In the genomic region with DNA sequence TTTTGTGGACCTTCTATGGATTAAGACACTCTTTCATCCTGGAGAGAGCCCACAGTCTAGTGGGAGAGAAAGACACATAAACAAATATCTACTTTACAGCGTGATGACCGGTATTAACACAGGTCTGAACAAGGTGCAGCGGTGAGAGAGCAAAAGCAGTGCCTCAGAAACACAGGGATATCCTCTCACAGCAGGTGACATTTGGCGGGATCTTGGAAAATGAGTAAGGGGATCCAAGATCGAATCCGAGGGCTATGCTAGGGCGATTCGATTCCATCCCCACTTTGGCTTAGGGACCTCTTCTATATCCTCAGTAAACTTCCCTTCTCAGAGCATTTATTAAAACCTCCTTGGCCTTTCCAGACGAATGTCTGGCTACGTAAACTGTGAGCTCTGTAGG, we compare ENCODE assay signal across 8 cellular contexts. TPM values are rescaled to one million over a fixed set of nuclear protein-coding genes. Genes with fewer than 3 reads are reported as not detected.
DNase-seq lines count a peak whose midpoint lies in the region; ATAC-seq and TF ChIP-seq lines count a peak whose summit lies in the region.

No MANE protein-coding gene starts in this region.

- no peaks in the 10 kb centered on the region for H3K27me3 Mint-ChIP-seq in natural killer cell (ENCODE audit: low read depth in 2 of 2)

- peak overlapping the region; percentile 34; the same call in 1 of the 2 replicates for H3K27ac ChIP-seq in MM.1S (ENCODE audit: low read length)

- peak overlapping the region; percentile 74; the same call in 1 of the 2 replicates for H3K9ac ChIP-seq in MM.1S (ENCODE audit: low read length)

- TF ChIP-seq CTCF in MM.1S (IDR thresholded peaks at IDR 0.05; ENCODE audit: low read length) (no peak), natural killer cell (IDR thresholded peaks at IDR 0.05) (no peak)

- peak overlapping the region; percentile 99 for H3K4me3 Mint-ChIP-seq in natural killer cell

- no peak for ATAC-seq in natural killer cell
- no peak for ATAC-seq in HG03280 (IDR thresholded peaks at IDR 0.05; ENCODE audit: unreplicated experiment)
- no peak for ATAC-seq in GM18870 (IDR thresholded peaks at IDR 0.05; ENCODE audit: unreplicated experiment)

- peak overlapping the region; percentile 79 for H3K4me3 ChIP-seq in MM.1S (ENCODE audit: low read length)

- peaks cover 56% of the 10 kb centered on the region in 2 donors for H3K4me1 Mint-ChIP-seq in natural killer cell

- no peaks in the 10 kb centered on the region for H3K36me3 Mint-ChIP-seq in natural killer cell

- H3K4me2 ChIP-seq in MM.1S (ENCODE audit: low read depth, low read length) = peak overlapping the region; percentile 56

- DNase-seq in Daoy (ENCODE audit: low read depth) = peak; percentile 29
- DNase-seq in MM.1S = no peak
- DNase-seq in dermis blood vessel endothelial cell = peak; percentile 21
- DNase-seq in natural killer cell = no peak
- no peak for DNase-seq in NK-92 (lab: John Stamatoyannopoulos, UW; ENCODE audit: unreplicated experiment)
- DNase-seq in mesenteric fat pad (ENCODE audit: low spot score) = no peak

- no peaks in the 10 kb centered on the region for H3K9me3 ChIP-seq in MM.1S (replicated peaks; ENCODE audit: insufficient read depth, low read length)

- peaks cover 19% of the 10 kb centered on the region for H3F3A ChIP-seq in MM.1S (ENCODE audit: insufficient read depth, low read length)

- H3K79me2 ChIP-seq in MM.1S (ENCODE audit: low read length) = peaks cover 88% of the 10 kb centered on the region

- H3K27me3 ChIP-seq in MM.1S (replicated peaks; ENCODE audit: insufficient read depth, low read length) = no peaks in the 10 kb centered on the region

- H4K20me1 ChIP-seq in MM.1S (ENCODE audit: insufficient read depth, low read length) = no peaks in the 10 kb centered on the region

- H2AFZ ChIP-seq in MM.1S (ENCODE audit: low read length) = no peak overlapping the region

- peak overlapping the region; percentile 99 for H3K27ac Mint-ChIP-seq in natural killer cell

- peaks cover 5% of the 10 kb centered on the region; the same call in 1 of the 2 replicates for H3K4me1 ChIP-seq in MM.1S (ENCODE audit: low read length)

- no peaks in the 10 kb centered on the region for H3K9me2 ChIP-seq in MM.1S (replicated peaks; ENCODE audit: insufficient read depth, low read length)

- intact Hi-C loops in natural killer cell (cut with micrococcal nuclease) = no loop called here

- no peaks in the 10 kb centered on the region for H3K9me3 Mint-ChIP-seq in natural killer cell

- no peaks in the 10 kb centered on the region for H3K36me3 ChIP-seq in MM.1S (replicated peaks; ENCODE audit: insufficient read depth, low read length)

RNA-seq across cellular contexts. Expression of gene ATP6V1D, which starts 0.7 kb away (rescaled TPM):
- 222 and 258 TPM in 2 replicates for total RNA-seq in Daoy (2014; rRNA removed; shearing (Covaris generic))
- total RNA-seq in dermis blood vessel endothelial cell (68.4 and 84.6 TPM in 2 replicates), natural killer cell (10 to 100 TPM; 61.9 to 77.5 (median 70.0) TPM), mesenteric fat pad (65.9 TPM)

RNA-seq across cellular contexts. Expression of gene EIF2S1, which starts 1.2 kb away (rescaled TPM):
- 654 and 755 TPM in 2 replicates for total RNA-seq in Daoy (2014; rRNA removed; shearing (Covaris generic))
- 281 and 287 TPM in 2 replicates for total RNA-seq in dermis blood vessel endothelial cell
- 10 to 100 TPM; 31.6 to 37.7 (median 33.2) TPM for total RNA-seq in natural killer cell
- total RNA-seq in mesenteric fat pad = 91.2 TPM

RNA-seq across cellular contexts. Expression of gene PLEK2, which starts 53.1 kb away (rescaled TPM):
- 12.8 and 17.0 TPM in 2 replicates for total RNA-seq in Daoy (2014; rRNA removed; shearing (Covaris generic))
- 1.4 TPM in 2 replicates for total RNA-seq in dermis blood vessel endothelial cell
- total RNA-seq in natural killer cell = not detected
- 0.64 TPM for total RNA-seq in mesenteric fat pad

Comparison
In these comparisons a context has a peak if more than half of its experiments do, and no peak if none do; other contexts are left out.
1. DNase-seq: peak in Daoy (single experiment) and dermis blood vessel endothelial cell (single experiment); none in MM.1S (single experiment), natural killer cell (single experiment), NK-92 (single experiment) and mesenteric fat pad (single experiment).